ENCODE assay signal across 29 cellular contexts in genomic region chr1:204199579-204199978, GRCh38. TPM values are rescaled to one million over a fixed set of nuclear protein-coding genes. Genes with fewer than 3 reads are reported as not detected.
DNase-seq lines count a peak whose midpoint lies in the region; ATAC-seq, FAIRE-seq and TF ChIP-seq lines count a peak whose summit lies in the region.
"Had no signal": no experiment of that assay in that cellular context is flagged by ENCODE, and none has a peak within 500 bp of the region (broad histone marks: within the 10 kb centered on the region; RNA-seq: fewer than 3 reads in every experiment).

No MANE protein-coding gene starts in this region.

- FAIRE-seq in keratinocyte (lab: Jason Lieb, UNC) = no peak
- FAIRE-seq: H54, K562 had no signal

- H3K36me3 ChIP-seq in breast epithelium (no peaks in the 10 kb centered on the region), keratinocyte (ENCODE audit: control insufficient read depth in 2 of 2, extremely low read depth in 1 of 2, insufficient read depth in 2 of 2, low read length in 2 of 2) (no peaks in the 10 kb centered on the region)
- H3K36me3 ChIP-seq: left lung, upper lobe of right lung had no signal

- H3K27me3 Mint-ChIP-seq in MCF 10A (ENCODE audit: insufficient read depth, unreplicated experiment) = peaks cover 17% of the 10 kb centered on the region

- no peaks in the 10 kb centered on the region for H4K20me1 ChIP-seq in keratinocyte (ENCODE audit: control insufficient read depth, extremely low read depth, insufficient read depth, low read length)

- peaks cover 6% of the 10 kb centered on the region for H3K4me1 Mint-ChIP-seq in MCF 10A (ENCODE audit: insufficient read depth, unreplicated experiment)

- H3K4me3 ChIP-seq in breast epithelium = no peak overlapping the region
- no peak overlapping the region for H3K4me3 ChIP-seq in keratinocyte (ENCODE audit: control insufficient read depth in 2 of 3, extremely low read depth in 1 of 3, insufficient read depth in 2 of 3, low read depth in 1 of 3, low read length in 3 of 3)
- H3K4me3 ChIP-seq: K562, left lung, upper lobe of right lung had no signal

- DNase-seq in breast epithelium (ENCODE audit: low spot score in 2 of 2) = no peak
- no peak for DNase-seq in MCF 10A (ENCODE audit: unreplicated experiment)
- no peak for DNase-seq in epithelial cell of prostate (ENCODE audit: low read depth, low spot score)
- no peak for DNase-seq in keratinocyte (ENCODE audit: low read depth, low spot score)
- DNase-seq in COLO668 (lab: John Stamatoyannopoulos, UW; ENCODE audit: unreplicated experiment) = no peak
- DNase-seq: 8988T; activated CD4-positive, alpha-beta T cell treated with anti-CD3 and anti-CD28 coated beads for 4 hours; amygdala; CD4-positive, CD25-positive, alpha-beta regulatory T cell; immature natural killer cell; left lung; midbrain; naive thymus-derived CD4-positive, alpha-beta T cell; NCI-H2029 treated with DMSO at 0.1 percent for 48 hours; NCI-H526 treated with DMSO at 0.1 percent for 48 hours; nucleus accumbens; SHP77 treated with DMSO at 0.1 percent for 48 hours; stimulated activated naive CD4-positive, alpha-beta T cell; upper lobe of right lung had no signal

- H3K79me2 ChIP-seq in keratinocyte (ENCODE audit: control insufficient read depth, insufficient read depth, low read length) = no peaks in the 10 kb centered on the region

- no peak for TF ChIP-seq CTCF in breast epithelium (IDR thresholded peaks at IDR 0.05)
- no peak for TF ChIP-seq CTCF in MCF 10A (IDR thresholded peaks at IDR 0.05; ENCODE audit: unreplicated experiment)
- no peak for TF ChIP-seq CTCF in keratinocyte (optimal IDR thresholded peaks at IDR 0.05 in 1 of 3, IDR thresholded peaks at IDR 0.05 in 1 of 3, conservative IDR thresholded peaks at IDR 0.05 in 1 of 3; ENCODE audit: extremely low read depth in 1 of 3, insufficient read depth in 2 of 3, low read length in 3 of 3)

- ATAC-seq in GM18858 (IDR thresholded peaks at IDR 0.05; ENCODE audit: unreplicated experiment) (no peak), HG02798 (IDR thresholded peaks at IDR 0.05; ENCODE audit: poor library complexity, unreplicated experiment) (no peak)
- ATAC-seq in activated CD4-positive, CD25-positive, alpha-beta regulatory T cell treated with anti-CD3 and anti-CD28 coated beads, Interleukin-2, amount 50 U/mL, for 24 hours = no peak
- ATAC-seq: K562; naive thymus-derived CD4-positive, alpha-beta T cell had no signal

- H3K27ac ChIP-seq in breast epithelium = peak overlapping the region; percentile 84 to 85
- H3K27ac ChIP-seq in epithelial cell of prostate = peak overlapping the region; percentile 76
- H3K27ac ChIP-seq in keratinocyte (ENCODE audit: control insufficient read depth, insufficient read depth, low read length) = peak overlapping the region; percentile 78
- H3K27ac ChIP-seq: left lung, upper lobe of right lung had no signal

- H3K9ac ChIP-seq in keratinocyte (ENCODE audit: control insufficient read depth, extremely low read depth, insufficient read depth, low read length) = no peak overlapping the region

- no peak overlapping the region for H3K27ac Mint-ChIP-seq in MCF 10A (ENCODE audit: low read depth, unreplicated experiment)
- H3K27ac Mint-ChIP-seq: activated naive CD4-positive, alpha-beta T cell treated with anti-CD3 and anti-CD28 coated beads, Interleukin-2, amount 50 U/mL, for 72 hours; CD4-positive, CD25-positive, alpha-beta regulatory T cell; immature natural killer cell; naive thymus-derived CD4-positive, alpha-beta T cell; T-helper 2 cell treated with Interferon-gamma antibody and Interleukin-4, amounts not matched to agents 5 μg/mL and 100 μg/mL, for 36 hours had no signal

- H3K4me2 ChIP-seq in keratinocyte (ENCODE audit: control insufficient read depth, extremely low read depth, insufficient read depth, low read depth, low read length) = no peak overlapping the region

- H2AFZ ChIP-seq in keratinocyte (ENCODE audit: control insufficient read depth, low read length) = peak overlapping the region; percentile 5

- no TSS peak for BruUV-seq in MCF 10A (replicated peaks; lab: Mats Ljungman, UMichigan)

- no peaks in the 10 kb centered on the region for H3K9me3 ChIP-seq in breast epithelium
- H3K9me3 ChIP-seq in keratinocyte (ENCODE audit: control insufficient read depth, low read depth, low read length) = no peaks in the 10 kb centered on the region
- H3K9me3 ChIP-seq: left lung, upper lobe of right lung had no signal

- POLR2A ChIA-PET in MCF 10A (lab: Yijun Ruan, JAX) = interaction anchor here (1.0 to 1.7 kb wide), 3 partner anchors 15 to 32 kb away, joined by 3 to 12 read pairs (median 5); no protein-coding TSS in a partner anchor

- H3K4me3 Mint-ChIP-seq in MCF 10A (ENCODE audit: unreplicated experiment) = no peak overlapping the region
- H3K4me3 Mint-ChIP-seq: CD4-positive, CD25-positive, alpha-beta regulatory T cell; immature natural killer cell; naive thymus-derived CD4-positive, alpha-beta T cell; T-helper 2 cell treated with Interferon-gamma antibody and Interleukin-4, amounts not matched to agents 5 μg/mL and 100 μg/mL, for 36 hours had no signal

- CTCF ChIA-PET in MCF 10A (lab: Yijun Ruan, JAX) = interaction anchor here (1.1 to 11.3 kb wide), 9 partner anchors 7 to 329 kb away, joined by 3 to 505 read pairs (median 10); partner anchors contain the start of gene REN

- H3K9me1 ChIP-seq in keratinocyte (ENCODE audit: control insufficient read depth, extremely low read depth, insufficient read depth, low read length) = no peaks in the 10 kb centered on the region

- H3K27me3 ChIP-seq in breast epithelium (no peaks in the 10 kb centered on the region), keratinocyte (ENCODE audit: control insufficient read depth, extremely low read depth, insufficient read depth, low read length) (peaks cover 2% of the 10 kb centered on the region)

- peaks cover 7% of the 10 kb centered on the region for H3K9me3 Mint-ChIP-seq in MCF 10A (ENCODE audit: unreplicated experiment)
- H3K9me3 Mint-ChIP-seq: activated naive CD4-positive, alpha-beta T cell treated with anti-CD3 and anti-CD28 coated beads, Interleukin-2, amount 50 U/mL, for 72 hours; immature natural killer cell; T-helper 2 cell treated with Interferon-gamma antibody and Interleukin-4, amounts not matched to agents 5 μg/mL and 100 μg/mL, for 36 hours had no signal

- H3K36me3 Mint-ChIP-seq in MCF 10A (ENCODE audit: insufficient read depth, unreplicated experiment) = no peaks in the 10 kb centered on the region
- H3K36me3 Mint-ChIP-seq: activated naive CD4-positive, alpha-beta T cell treated with anti-CD3 and anti-CD28 coated beads, Interleukin-2, amount 50 U/mL, for 72 hours; CD4-positive, CD25-positive, alpha-beta regulatory T cell; immature natural killer cell; naive thymus-derived CD4-positive, alpha-beta T cell had no signal

- no peak for TF ChIP-seq POLR2A in breast epithelium (IDR thresholded peaks at IDR 0.05)

- intact Hi-C loops in breast epithelium (cut with DNase I; ENCODE audit: low total_unique reads) (no loop called here), MCF 10A (cut with micrococcal nuclease) (loop anchor here (2.0 kb wide), 1 partner anchor 339 kb away; the partner anchor contains the start of gene SNRPE)

- H3K4me1 ChIP-seq in breast epithelium = no peaks in the 10 kb centered on the region
- H3K4me1 ChIP-seq in keratinocyte (ENCODE audit: control insufficient read depth, extremely low read depth, insufficient read depth, low read length) = peaks cover 20% of the 10 kb centered on the region
- H3K4me1 ChIP-seq: left lung, upper lobe of right lung had no signal

- dilution Hi-C loops in keratinocyte (cut with MboI; ENCODE audit: extremely low pct_ligation_motif_present, low sequenced_read_pairs) = no loop called here

RNA-seq across cellular contexts. Expression of gene KISS1, which starts 3.3 kb away (rescaled TPM):
- total RNA-seq in breast epithelium (not detected), MCF 10A (2022) (not detected in 2 replicates)
- not detected in 3 replicates for polyA plus RNA-seq in keratinocyte
- polyA plus RNA-seq in keratinocyte (2011; ENCODE audit: low read depth) = not detected
- polyA plus RNA-seq in keratinocyte (2011; cell fraction: cytosol; rRNA removed) = not detected in 2 replicates
- not detected in 2 replicates for polyA plus RNA-seq in keratinocyte (2011; cell fraction: nucleus; rRNA removed)
- not detected in 2 replicates for polyA plus RNA-seq in keratinocyte (2012; ENCODE audit: low replicate concordance)
- polyA minus RNA-seq in keratinocyte = not detected in 3 replicates
- not detected for polyA minus RNA-seq in keratinocyte (2011; cell fraction: cytosol; rRNA and poly(A)+ RNA removed)
- polyA minus RNA-seq in keratinocyte (2011; cell fraction: nucleus; rRNA and poly(A)+ RNA removed) = not detected in 2 replicates
- total RNA-seq: HT1080, K562 had no signal
- polyA plus RNA-seq: CD4-positive, CD25-positive, alpha-beta regulatory T cell; immature natural killer cell; naive thymus-derived CD4-positive, alpha-beta T cell had no signal

RNA-seq across cellular contexts. Expression of gene GOLT1A, which starts 14.2 kb away (rescaled TPM):
- 1 to 10 TPM in 2 of 3 donors, not detected in 1; 3.4 to 4.6 TPM for total RNA-seq in breast epithelium
- 11.5 and 12.7 TPM in 2 replicates for total RNA-seq in MCF 10A (2022)
- 0.22 to 0.56 TPM (median 0.46 TPM) in 3 replicates for polyA plus RNA-seq in keratinocyte
- 0.41 TPM for polyA plus RNA-seq in keratinocyte (2011; ENCODE audit: low read depth)
- 0.39 and 1.0 TPM in 2 replicates for polyA plus RNA-seq in keratinocyte (2011; cell fraction: cytosol; rRNA removed)
- 0.17 TPM in 1 of 2 replicates, not detected in the other for polyA plus RNA-seq in keratinocyte (2011; cell fraction: nucleus; rRNA removed)
- polyA plus RNA-seq in keratinocyte (2012; ENCODE audit: low replicate concordance) = 0.80 and 1.1 TPM in 2 replicates
- polyA minus RNA-seq in keratinocyte = not detected in 3 replicates
- polyA minus RNA-seq in keratinocyte (2011; cell fraction: cytosol; rRNA and poly(A)+ RNA removed) = not detected
- polyA minus RNA-seq in keratinocyte (2011; cell fraction: nucleus; rRNA and poly(A)+ RNA removed) = not detected in 2 replicates
- total RNA-seq: CD4-positive, CD25-positive, alpha-beta regulatory T cell; Daoy; HT1080; K562; naive thymus-derived CD4-positive, alpha-beta T cell; pulmonary artery endothelial cell had no signal
- polyA plus RNA-seq: CD4-positive, CD25-positive, alpha-beta regulatory T cell; immature natural killer cell; K562 had no signal

RNA-seq across cellular contexts. Expression of gene REN, which starts 33.4 kb away (rescaled TPM):
- total RNA-seq in breast epithelium (not detected), MCF 10A (2022) (not detected in 2 replicates)
- polyA plus RNA-seq in keratinocyte = 0.05 TPM in 1 of 3 replicates, not detected in the others
- polyA plus RNA-seq in keratinocyte (2011; ENCODE audit: low read depth) = not detected
- polyA plus RNA-seq in keratinocyte (2011; cell fraction: cytosol; rRNA removed) = not detected in 2 replicates
- polyA plus RNA-seq in keratinocyte (2011; cell fraction: nucleus; rRNA removed) = not detected in 2 replicates
- 0.10 and 0.23 TPM in 2 replicates for polyA plus RNA-seq in keratinocyte (2012; ENCODE audit: low replicate concordance)
- not detected in 3 replicates for polyA minus RNA-seq in keratinocyte
- not detected for polyA minus RNA-seq in keratinocyte (2011; cell fraction: cytosol; rRNA and poly(A)+ RNA removed)
- not detected in 2 replicates for polyA minus RNA-seq in keratinocyte (2011; cell fraction: nucleus; rRNA and poly(A)+ RNA removed)
- total RNA-seq: activated naive CD4-positive, alpha-beta T cell treated with anti-CD3 and anti-CD28 coated beads, Interleukin-2, amount 50 U/mL, for 72 hours; CD4-positive, CD25-positive, alpha-beta regulatory T cell; Daoy; HT1080; naive thymus-derived CD4-positive, alpha-beta T cell; pulmonary artery endothelial cell had no signal
- polyA plus RNA-seq: CD4-positive, CD25-positive, alpha-beta regulatory T cell; immature natural killer cell; naive thymus-derived CD4-positive, alpha-beta T cell had no signal

RNA-seq across cellular contexts. Expression of gene ETNK2, which starts 47.7 kb away (rescaled TPM):
- total RNA-seq in breast epithelium = 10 to 100 TPM; 13.8 to 66.1 (median 16.8) TPM
- total RNA-seq in MCF 10A (2022) = 6.7 and 9.5 TPM in 2 replicates
- polyA plus RNA-seq in keratinocyte = 18.4 to 26.4 TPM (median 20.6 TPM) in 3 replicates
- 7.3 TPM for polyA plus RNA-seq in keratinocyte (2011; ENCODE audit: low read depth)
- polyA plus RNA-seq in keratinocyte (2011; cell fraction: cytosol; rRNA removed) = 19.2 and 20.8 TPM in 2 replicates
- polyA plus RNA-seq in keratinocyte (2011; cell fraction: nucleus; rRNA removed) = 10.1 and 10.9 TPM in 2 replicates
- polyA plus RNA-seq in keratinocyte (2012; ENCODE audit: low replicate concordance) = 16.4 and 26.8 TPM in 2 replicates
- polyA minus RNA-seq in keratinocyte = 27.4 to 45.1 TPM (median 31.4 TPM) in 3 replicates
- polyA minus RNA-seq in keratinocyte (2011; cell fraction: cytosol; rRNA and poly(A)+ RNA removed) = 19.0 TPM
- 5.3 and 7.0 TPM in 2 replicates for polyA minus RNA-seq in keratinocyte (2011; cell fraction: nucleus; rRNA and poly(A)+ RNA removed)
